Comparison of ENCODE assay signal across 9 cellular contexts in the genomic region with DNA sequence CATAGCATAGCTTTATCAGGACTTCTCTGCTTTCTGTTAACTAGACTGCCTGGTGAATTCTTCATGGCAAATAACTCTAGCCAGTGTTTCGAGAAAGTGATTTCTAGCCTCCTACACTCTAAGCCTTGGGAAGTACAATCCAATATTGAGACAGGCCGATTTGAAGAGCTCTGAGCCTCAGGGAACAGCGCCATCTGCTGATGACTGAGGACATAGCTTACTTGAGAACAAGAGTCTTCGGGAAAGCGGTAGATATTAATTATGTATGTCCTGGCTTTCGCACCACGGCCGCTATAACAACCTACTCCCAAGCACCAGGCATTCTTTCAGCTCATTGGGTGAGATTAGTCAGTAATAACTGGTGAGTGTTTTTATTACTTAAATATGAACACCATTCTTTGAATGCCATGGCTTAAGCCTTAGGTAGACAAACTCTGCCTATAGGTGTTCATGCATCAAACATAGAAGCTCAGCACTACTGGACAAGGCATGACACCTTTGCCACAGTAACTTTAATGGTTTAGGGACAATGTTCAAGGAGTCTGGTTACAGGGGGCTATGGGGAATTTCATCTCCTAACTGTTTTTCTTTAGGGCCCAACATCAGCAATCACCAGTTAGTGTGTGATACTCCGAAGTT.
DNase-seq lines count a peak whose midpoint lies in the region; TF ChIP-seq lines count a peak whose summit lies in the region.
"Had no signal": no experiment of that assay in that cellular context is flagged by ENCODE, and none has a peak within 500 bp of the region (broad histone marks: within the 10 kb centered on the region; RNA-seq: fewer than 3 reads in every experiment).

No MANE protein-coding gene starts in this region.

- H3K4me3 ChIP-seq in liver (ENCODE audit: low read depth in 1 of 3, low read length in 3 of 3) = no peak overlapping the region
- H3K4me3 ChIP-seq in suprapubic skin = no peak overlapping the region
- H3K4me3 ChIP-seq: BLaER1 had no signal

- WGBS in liver = 17% methylated on average over 9 of the region's 9 CpGs
- WGBS in suprapubic skin = 12% methylated on average over 9 of the region's 9 CpGs

- peak; percentile 87 for TF ChIP-seq CTCF in liver (IDR thresholded peaks at IDR 0.05; ENCODE audit: low read depth, low read length, missing input control)
- peak; percentile 29 to 80 for TF ChIP-seq CTCF in suprapubic skin (IDR thresholded peaks at IDR 0.05)

- TF ChIP-seq EP300 in suprapubic skin (IDR thresholded peaks at IDR 0.05) = no peak

- TF ChIP-seq POLR2A in suprapubic skin (IDR thresholded peaks at IDR 0.05) = no peak

- H3K9me3 ChIP-seq in liver (ENCODE audit: control insufficient read depth in 4 of 4, low read length in 3 of 4) (no peaks in the 10 kb centered on the region), suprapubic skin (no peaks in the 10 kb centered on the region)
- H3K9me3 ChIP-seq: BLaER1 had no signal

- H3K36me3 ChIP-seq in liver (ENCODE audit: control insufficient read depth in 4 of 4, insufficient read depth in 3 of 4, low read depth in 1 of 4, low read length in 3 of 4) = no peaks in the 10 kb centered on the region
- H3K36me3 ChIP-seq in suprapubic skin = no peaks in the 10 kb centered on the region
- H3K36me3 ChIP-seq: BLaER1 had no signal

- TF ChIP-seq RAD21 in liver (IDR thresholded peaks at IDR 0.05) = peak; percentile 95 to 96

- no peak overlapping the region for H3K27ac ChIP-seq in liver (ENCODE audit: low read depth in 1 of 2, low read length in 2 of 2)
- H3K27ac ChIP-seq in suprapubic skin = no peak overlapping the region
- H3K27ac ChIP-seq: BLaER1 had no signal

- H3K4me1 ChIP-seq in liver (ENCODE audit: control insufficient read depth in 4 of 4, insufficient read depth in 4 of 4, low read length in 3 of 4) (peaks cover 0 to 11% (median 1%) of the 10 kb centered on the region in 4 donors), suprapubic skin (no peaks in the 10 kb centered on the region)
- H3K4me1 ChIP-seq: BLaER1 had no signal

- no peak overlapping the region for H3K9ac ChIP-seq in liver (ENCODE audit: low read depth in 1 of 2, low read length in 2 of 2)
- H3K9ac ChIP-seq: BLaER1 had no signal

- H3K27me3 ChIP-seq in liver (ENCODE audit: control insufficient read depth in 4 of 4, insufficient read depth in 4 of 4, low read length in 3 of 4) (no peaks in the 10 kb centered on the region), suprapubic skin (no peaks in the 10 kb centered on the region)
- H3K27me3 ChIP-seq: BLaER1 had no signal

- DNase-seq in NCI-H2227 (lab: John Stamatoyannopoulos, UW; ENCODE audit: unreplicated experiment) = peak; percentile 19
- no peak for DNase-seq in NCI-H2227 treated with DMSO at 0.1 percent for 48 hours (lab: John Stamatoyannopoulos, UW)
- DNase-seq in H4 (ENCODE audit: low spot score) = peak; percentile 75
- peak; percentile 37 for DNase-seq in MV-4-11 (lab: John Stamatoyannopoulos, UW)
- DNase-seq in SHP77 (lab: John Stamatoyannopoulos, UW) = peak; percentile 94 to 96
- peak; percentile 86 for DNase-seq in dedifferentiated amniotic fluid mesenchymal stem cell (ENCODE audit: extremely low spot score)
- peak; percentile 72 to 83 for DNase-seq in suprapubic skin (ENCODE audit: low spot score in 2 of 2)

TF ChIP-seq in liver, 16 proteins besides CTCF, POLR2A, EP300 and RAD21:
- TF ChIP-seq GABPA (IDR thresholded peaks at IDR 0.05 in 1 of 2, conservative IDR thresholded peaks at IDR 0.05 in 1 of 2) (no peak), RXRA (IDR thresholded peaks at IDR 0.05) (peak in 1 of 2 donors; percentile 15), HNF4A (conservative IDR thresholded peaks at IDR 0.05) (peak in 1 of 2 donors; percentile 13)
